In genomic region chr17:33484559-33484958, GRCh38 we compare ENCODE assay signal across 40 cellular contexts.
"Had no signal": no experiment of that assay in that cellular context is flagged by ENCODE, and none has a peak within 500 bp of the region (broad histone marks: within the 10 kb centered on the region; RNA-seq: fewer than 3 reads in every experiment).

No MANE protein-coding gene starts in this region.

- H3K27me3 ChIP-seq: adrenal gland, ascending aorta, body of pancreas, brain microvascular endothelial cell, breast epithelium, cardiac muscle cell had no signal

- FAIRE-seq: astrocyte, bronchial epithelial cell had no signal

- H3K36me3 ChIP-seq: adrenal gland, ascending aorta, brain microvascular endothelial cell, breast epithelium, cardiac muscle cell had no signal

- H3K36me3 Mint-ChIP-seq: activated naive CD4-positive, alpha-beta T cell treated with anti-CD3 and anti-CD28 coated beads, Interleukin-2, amount 10 ng/mL, durations not matched to agents 7 days and 5 days; activated naive CD4-positive, alpha-beta T cell treated with anti-CD3 and anti-CD28 coated beads, Interleukin-2, amount 50 U/mL, for 24 hours; activated naive CD4-positive, alpha-beta T cell treated with anti-CD3 and anti-CD28 coated beads, Interleukin-2, amount 50 U/mL, for 72 hours; activated naive CD8-positive, alpha-beta T cell; activated naive CD8-positive, alpha-beta T cell treated with anti-CD3 and anti-CD28 coated beads for 36 hours; activated naive CD8-positive, alpha-beta T cell treated with anti-CD3 and anti-CD28 coated beads, Interleukin-2, amount 10 ng/mL, durations not matched to agents 7 days and 5 days; brain had no signal

- ATAC-seq: activated naive CD4-positive, alpha-beta T cell treated with anti-CD3 and anti-CD28 coated beads, Interleukin-2, amount 50 U/mL, for 72 hours; activated naive CD8-positive, alpha-beta T cell treated with anti-CD3 and anti-CD28 coated beads, Interleukin-2, amount 50 U/mL, for 24 hours; activated T-cell treated with anti-CD3 and anti-CD28 coated beads, Interleukin-2, amount 50 U/mL, for 4 hours; activated T-cell treated with anti-CD3 and anti-CD28 coated beads, Interleukin-2, amount 50 U/mL, for 72 hours; activated T-helper 17 cell treated with anti-CD3 and anti-CD28 coated beads, Interleukin-2, amount 50 U/mL, for 72 hours; body of pancreas had no signal

- H3K27ac Mint-ChIP-seq: activated naive CD4-positive, alpha-beta T cell treated with anti-CD3 and anti-CD28 coated beads for 36 hours; activated naive CD4-positive, alpha-beta T cell treated with anti-CD3 and anti-CD28 coated beads, Interleukin-2, amount 10 ng/mL, durations not matched to agents 7 days and 5 days; activated naive CD4-positive, alpha-beta T cell treated with anti-CD3 and anti-CD28 coated beads, Interleukin-2, amount 50 U/mL, for 24 hours; activated naive CD4-positive, alpha-beta T cell treated with anti-CD3 and anti-CD28 coated beads, Interleukin-2, amount 50 U/mL, for 72 hours; activated naive CD8-positive, alpha-beta T cell; activated naive CD8-positive, alpha-beta T cell treated with anti-CD3 and anti-CD28 coated beads for 36 hours; activated naive CD8-positive, alpha-beta T cell treated with anti-CD3 and anti-CD28 coated beads, Interleukin-2, amount 10 ng/mL, durations not matched to agents 7 days and 5 days; activated naive CD8-positive, alpha-beta T cell treated with anti-CD3 and anti-CD28 coated beads, Interleukin-2, amount 50 U/mL, for 24 hours; activated T-cell treated with anti-CD3 and anti-CD28 coated beads, Interleukin-2, amount 50 U/mL, for 24 hours; activated T-cell treated with anti-CD3 and anti-CD28 coated beads, Interleukin-2, amount 50 U/mL, for 72 hours; activated T-helper 1 cell treated with anti-CD3 and anti-CD28 coated beads, Interleukin-12 subunit alpha, Interleukin-12 subunit beta, Interleukin-2, Interleukin-4 antibody, amounts not matched to agents 30 ng/mL and 10 ng/mL and 1 ng/mL, durations not matched to agents 14 hours and 24 hours and 36 hours; activated T-helper 17 cell treated with anti-CD3 and anti-CD28 coated beads, Interleukin-2, amount 50 U/mL, for 72 hours; activated T-helper 2 cell treated with anti-CD3 and anti-CD28 coated beads, Interferon-gamma antibody, Interleukin-2, Interleukin-4, amounts not matched to agents 10 μg/mL and 5 μg/mL and 100 μg/mL, durations not matched to agents 14 hours and 24 hours and 36 hours; brain had no signal

- H3K4me3 Mint-ChIP-seq: activated naive CD4-positive, alpha-beta T cell treated with anti-CD3 and anti-CD28 coated beads for 36 hours; activated naive CD4-positive, alpha-beta T cell treated with anti-CD3 and anti-CD28 coated beads, Interleukin-2, amount 10 ng/mL, durations not matched to agents 7 days and 5 days; activated naive CD4-positive, alpha-beta T cell treated with anti-CD3 and anti-CD28 coated beads, Interleukin-2, amount 50 U/mL, for 24 hours; activated naive CD8-positive, alpha-beta T cell; activated naive CD8-positive, alpha-beta T cell treated with anti-CD3 and anti-CD28 coated beads for 36 hours; activated naive CD8-positive, alpha-beta T cell treated with anti-CD3 and anti-CD28 coated beads, Interleukin-2, amount 10 ng/mL, durations not matched to agents 7 days and 5 days; activated naive CD8-positive, alpha-beta T cell treated with anti-CD3 and anti-CD28 coated beads, Interleukin-2, amount 50 U/mL, for 24 hours; activated T-cell treated with anti-CD3 and anti-CD28 coated beads, Interleukin-2, amount 50 U/mL, for 24 hours; activated T-cell treated with anti-CD3 and anti-CD28 coated beads, Interleukin-2, amount 50 U/mL, for 4 hours; activated T-cell treated with anti-CD3 and anti-CD28 coated beads, Interleukin-2, amount 50 U/mL, for 72 hours; activated T-helper 1 cell treated with anti-CD3 and anti-CD28 coated beads, Interleukin-12 subunit alpha, Interleukin-12 subunit beta, Interleukin-2, Interleukin-4 antibody, amounts not matched to agents 30 ng/mL and 10 ng/mL and 1 ng/mL, durations not matched to agents 14 hours and 24 hours and 36 hours; activated T-helper 17 cell treated with anti-CD3 and anti-CD28 coated beads, Interleukin-2, amount 50 U/mL, for 72 hours; brain; central memory CD8-positive, alpha-beta T cell had no signal

- H3K4me1 Mint-ChIP-seq: activated naive CD4-positive, alpha-beta T cell treated with anti-CD3 and anti-CD28 coated beads, Interleukin-2, amount 10 ng/mL, durations not matched to agents 7 days and 5 days; activated naive CD4-positive, alpha-beta T cell treated with anti-CD3 and anti-CD28 coated beads, Interleukin-2, amount 50 U/mL, for 24 hours; activated naive CD8-positive, alpha-beta T cell treated with anti-CD3 and anti-CD28 coated beads for 36 hours; activated naive CD8-positive, alpha-beta T cell treated with anti-CD3 and anti-CD28 coated beads, Interleukin-2, amount 10 ng/mL, durations not matched to agents 7 days and 5 days; activated naive CD8-positive, alpha-beta T cell treated with anti-CD3 and anti-CD28 coated beads, Interleukin-2, amount 50 U/mL, for 24 hours; activated T-helper 17 cell treated with anti-CD3 and anti-CD28 coated beads, Interleukin-2, amount 50 U/mL, for 72 hours; brain; central memory CD8-positive, alpha-beta T cell had no signal

- H3K4me1 ChIP-seq: adrenal gland, ascending aorta, body of pancreas, breast epithelium had no signal

- H3K9me3 Mint-ChIP-seq: activated naive CD4-positive, alpha-beta T cell treated with anti-CD3 and anti-CD28 coated beads for 36 hours; activated naive CD4-positive, alpha-beta T cell treated with anti-CD3 and anti-CD28 coated beads, Interleukin-2, amount 50 U/mL, for 24 hours; activated naive CD4-positive, alpha-beta T cell treated with anti-CD3 and anti-CD28 coated beads, Interleukin-2, amount 50 U/mL, for 72 hours; activated naive CD8-positive, alpha-beta T cell treated with anti-CD3 and anti-CD28 coated beads for 36 hours; activated naive CD8-positive, alpha-beta T cell treated with anti-CD3 and anti-CD28 coated beads, Interleukin-2, amount 10 ng/mL, durations not matched to agents 7 days and 5 days; activated naive CD8-positive, alpha-beta T cell treated with anti-CD3 and anti-CD28 coated beads, Interleukin-2, amount 50 U/mL, for 24 hours; activated T-cell treated with anti-CD3 and anti-CD28 coated beads, Interleukin-2, amount 50 U/mL, for 24 hours; activated T-cell treated with anti-CD3 and anti-CD28 coated beads, Interleukin-2, amount 50 U/mL, for 4 hours; activated T-cell treated with anti-CD3 and anti-CD28 coated beads, Interleukin-2, amount 50 U/mL, for 72 hours; activated T-helper 1 cell treated with anti-CD3 and anti-CD28 coated beads, Interleukin-12 subunit alpha, Interleukin-12 subunit beta, Interleukin-2, Interleukin-4 antibody, amounts not matched to agents 30 ng/mL and 10 ng/mL and 1 ng/mL, durations not matched to agents 14 hours and 24 hours and 36 hours; activated T-helper 17 cell treated with anti-CD3 and anti-CD28 coated beads, Interleukin-2, amount 50 U/mL, for 72 hours; activated T-helper 2 cell treated with anti-CD3 and anti-CD28 coated beads, Interferon-gamma antibody, Interleukin-2, Interleukin-4, amounts not matched to agents 10 μg/mL and 5 μg/mL and 100 μg/mL, durations not matched to agents 14 hours and 24 hours and 36 hours; brain; central memory CD8-positive, alpha-beta T cell had no signal

- H3K27ac ChIP-seq: adrenal gland, ascending aorta, body of pancreas, brain microvascular endothelial cell, breast epithelium, cardiac muscle cell had no signal

- DNase-seq: activated effector memory CD4-positive, alpha-beta T cell treated with anti-CD3 and anti-CD28 coated beads, Interleukin-2, amount 50 U/mL, for 16 hours; activated effector memory CD4-positive, alpha-beta T cell treated with Interleukin-2 at 50 U/mL for 16 hours; activated gamma-delta T cell; activated gamma-delta T cell treated with Interleukin-2 at 50 U/mL for 16 hours; activated naive CD4-positive, alpha-beta T cell; activated naive CD4-positive, alpha-beta T cell treated with anti-CD3 and anti-CD28 coated beads for 36 hours; activated naive CD4-positive, alpha-beta T cell treated with anti-CD3 and anti-CD28 coated beads, Interleukin-2, amount 10 ng/mL, durations not matched to agents 7 days and 5 days; activated naive CD4-positive, alpha-beta T cell treated with anti-CD3 and anti-CD28 coated beads, Interleukin-2, amount 50 U/mL, for 16 hours; activated naive CD4-positive, alpha-beta T cell treated with Interleukin-2 at 50 U/mL for 16 hours; activated naive CD8-positive, alpha-beta T cell treated with anti-CD3 and anti-CD28 coated beads for 36 hours; activated naive CD8-positive, alpha-beta T cell treated with anti-CD3 and anti-CD28 coated beads, Interleukin-2, amount 10 ng/mL, durations not matched to agents 7 days and 5 days; activated naive CD8-positive, alpha-beta T cell treated with anti-CD3 and anti-CD28 coated beads, Interleukin-2, amount 50 U/mL, for 24 hours; activated T-cell treated with anti-CD3 and anti-CD28 coated beads, Interleukin-2, amount 50 U/mL, for 1 hour; activated T-cell treated with anti-CD3 and anti-CD28 coated beads, Interleukin-2, amount 50 U/mL, for 24 hours; activated T-cell treated with anti-CD3 and anti-CD28 coated beads, Interleukin-2, amount 50 U/mL, for 4 hours; activated T-cell treated with anti-CD3 and anti-CD28 coated beads, Interleukin-2, amount 50 U/mL, for 48 hours; activated T-cell treated with anti-CD3 and anti-CD28 coated beads, Interleukin-2, amount 50 U/mL, for 72 hours; adrenal gland; amniotic stem cell; amygdala; anterior cingulate cortex; aorta; body of pancreas; brain microvascular endothelial cell; caudate nucleus; central memory CD4-positive, alpha-beta T cell; cerebellar nuclear complex had no signal

- H3K9me3 ChIP-seq: adrenal gland, ascending aorta, body of pancreas, breast epithelium had no signal

- H3K4me3 ChIP-seq: adrenal gland, ascending aorta, body of pancreas, breast epithelium, cardiac muscle cell had no signal

- H3K27me3 Mint-ChIP-seq: activated naive CD4-positive, alpha-beta T cell treated with anti-CD3 and anti-CD28 coated beads, Interleukin-2, amount 10 ng/mL, durations not matched to agents 7 days and 5 days; activated naive CD4-positive, alpha-beta T cell treated with anti-CD3 and anti-CD28 coated beads, Interleukin-2, amount 50 U/mL, for 24 hours; activated naive CD8-positive, alpha-beta T cell; activated naive CD8-positive, alpha-beta T cell treated with anti-CD3 and anti-CD28 coated beads for 36 hours; activated T-cell treated with anti-CD3 and anti-CD28 coated beads, Interleukin-2, amount 50 U/mL, for 24 hours; central memory CD8-positive, alpha-beta T cell had no signal
